In genomic region chr2:117814417-117815264, GRCh38 we compare ENCODE assay signal across 8 cellular contexts. TPM values are rescaled to one million over a fixed set of nuclear protein-coding genes. Genes with fewer than 3 reads are reported as not detected.
DNase-seq lines count a peak whose midpoint lies in the region; ATAC-seq and TF ChIP-seq lines count a peak whose summit lies in the region.

Gene DDX18, plus strand, starts transcription at chr2:117814691. Its CDS starts 87 bp downstream, at chr2:117814778.

- POLR2A ChIA-PET in BJ (lab: Charles Lee), result no interaction called here

- DNase-seq in BJ (ENCODE audit: low read depth), result peak; percentile 81
- DNase-seq in GM19238 (ENCODE audit: insufficient read length, low spot score), result peak; percentile 50
- peak; percentile 88 for DNase-seq in NCI-H524 treated with DMSO at 0.1 percent for 48 hours (lab: John Stamatoyannopoulos, UW)
- DNase-seq in activated CD4-positive, alpha-beta T cell treated with anti-CD3 and anti-CD28 coated beads for 48 hours, result peak; percentile 98
- peak; percentile 99 for DNase-seq in colonic mucosa
- peak; percentile 96 for DNase-seq in stimulated activated CD4-positive, alpha-beta T cell treated with anti-CD3 and anti-CD28 coated beads, Interleukin-1b, Interleukin-23, amount 100 ng/mL, for 48 hours

- H3K9me3 ChIP-seq in colonic mucosa, result no peaks in the 10 kb centered on the region

- H3K36me3 ChIP-seq in BJ (ENCODE audit: control insufficient read depth, insufficient read depth, low read length) (peaks cover 6% of the 10 kb centered on the region), colonic mucosa (no peaks in the 10 kb centered on the region)

- H3K4me1 ChIP-seq in colonic mucosa, result peaks cover 7% of the 10 kb centered on the region

- H3K27me3 ChIP-seq in BJ (ENCODE audit: control insufficient read depth, insufficient read depth, low read length) (no peaks in the 10 kb centered on the region), colonic mucosa (no peaks in the 10 kb centered on the region), layer of hippocampus (ENCODE audit: control insufficient read depth, insufficient read depth, low read length) (no peaks in the 10 kb centered on the region)

- H3K4me3 ChIP-seq in BJ (ENCODE audit: low read depth, low read length) (peak within 1 kb of the TSS; percentile 90), colonic mucosa (peak within 1 kb of the TSS; percentile 87)

- H3K27ac ChIP-seq in colonic mucosa (peak within 1 kb of the TSS; percentile 75), layer of hippocampus (ENCODE audit: low read depth, low read length) (peak within 1 kb of the TSS; percentile 66)

- peak; percentile 96 for ATAC-seq in HG03457 (IDR thresholded peaks at IDR 0.05; ENCODE audit: unreplicated experiment)

- TF ChIP-seq CTCF in BJ (IDR thresholded peaks at IDR 0.05; ENCODE audit: insufficient read depth, low read depth, low read length) (peak; percentile 100), colonic mucosa (IDR thresholded peaks at IDR 0.05) (peak; percentile 99)

- CTCF ChIA-PET in BJ (lab: Yijun Ruan, JAX), result interaction anchor here (0.6 to 5.8 kb wide), 47 partner anchors 9 to 707 kb away, joined by 3 to 139 read pairs (median 5); partner anchors contain the start of gene CCDC93

- intact Hi-C loops in colonic mucosa (cut with DNase I), result loop anchor here (5.0 to 10.0 kb wide), 2 partner anchors 140 to 188 kb away; no protein-coding TSS in a partner anchor

- peak within 1 kb of the TSS; percentile 90 to 95 for H3K9ac ChIP-seq in colonic mucosa (ENCODE audit: low read depth in 2 of 2, low read length in 2 of 2)

RNA-seq across cellular contexts. Expression of gene DDX18, which starts in this region (rescaled TPM):
- polyA plus RNA-seq in BJ (2011; rRNA removed), result 30.9 and 42.8 TPM in 2 replicates
- polyA minus RNA-seq in BJ (2011; rRNA and poly(A)+ RNA removed), result 19.5 and 20.9 TPM in 2 replicates
- 10 to 100 TPM; 42.0 to 63.3 TPM for total RNA-seq in colonic mucosa

Comparison
In these comparisons a context has a peak if more than half of its experiments do, and no peak if none do; other contexts are left out.
1. Peak in every context shown above with its lines: DNase-seq, ATAC-seq, H3K4me3 ChIP-seq and H3K27ac ChIP-seq.